ENCODE assay signal across 8 cellular contexts in genomic region chr6:142841915-142842314, GRCh38.
DNase-seq lines count a peak whose midpoint lies in the region; ATAC-seq and TF ChIP-seq lines count a peak whose summit lies in the region.
"Had no signal": no experiment of that assay in that cellular context is flagged by ENCODE, and none has a peak within 500 bp of the region (broad histone marks: within the 10 kb centered on the region; RNA-seq: fewer than 3 reads in every experiment).

No MANE protein-coding gene starts in this region.

- H2AFZ ChIP-seq in DND-41 (ENCODE audit: low read depth, low read length) (peak overlapping the region; percentile 55; the same call in 1 of the 2 replicates), mammary epithelial cell (ENCODE audit: low read depth, low read length) (no peak overlapping the region)

- H3K27me3 Mint-ChIP-seq in osteocyte (ENCODE audit: unreplicated experiment): no peaks in the 10 kb centered on the region

- CTCF ChIA-PET in mammary epithelial cell (lab: Charles Lee; ENCODE audit: low non-redundant PET): no interaction called here

- H3K79me2 ChIP-seq in DND-41 (ENCODE audit: insufficient read depth, low read length): no peaks in the 10 kb centered on the region
- peaks cover 71% of the 10 kb centered on the region for H3K79me2 ChIP-seq in mammary epithelial cell (ENCODE audit: insufficient read depth, low read length)

- H3K9me3 ChIP-seq in DND-41 (ENCODE audit: insufficient read depth, low read length, severe bottlenecking) (no peaks in the 10 kb centered on the region), MG63 (no peaks in the 10 kb centered on the region), mammary epithelial cell (replicated peaks; ENCODE audit: insufficient read depth, low read length) (no peaks in the 10 kb centered on the region)

- intact Hi-C loops in mammary epithelial cell (cut with micrococcal nuclease): no loop called here

- H3K27ac ChIP-seq in DND-41 (ENCODE audit: low read length): peak overlapping the region; percentile 71; the same call in 1 of the 2 replicates
- peak overlapping the region; percentile 74 for H3K27ac ChIP-seq in mammary epithelial cell (ENCODE audit: insufficient read depth, low read depth, low read length)
- H3K27ac ChIP-seq: HL-60 had no signal

- H3K9ac ChIP-seq in DND-41 (ENCODE audit: low read depth, low read length) (peak overlapping the region; percentile 36), mammary epithelial cell (ENCODE audit: insufficient read depth, low read length) (peak overlapping the region; percentile 64)

- H3K36me3 Mint-ChIP-seq in osteocyte (ENCODE audit: unreplicated experiment): peaks cover 3% of the 10 kb centered on the region

- no peaks in the 10 kb centered on the region for H3K36me3 ChIP-seq in DND-41 (ENCODE audit: insufficient read depth, low read length)
- H3K36me3 ChIP-seq in MG63: no peaks in the 10 kb centered on the region
- no peaks in the 10 kb centered on the region for H3K36me3 ChIP-seq in mammary epithelial cell (ENCODE audit: insufficient read depth, low read length)

- BruUV-seq in mammary epithelial cell (replicated peaks; lab: Mats Ljungman, UMichigan): no TSS peak

- no peaks in the 10 kb centered on the region for H4K20me1 ChIP-seq in DND-41 (ENCODE audit: insufficient read depth, low read length)
- H4K20me1 ChIP-seq in mammary epithelial cell (ENCODE audit: insufficient read depth, low read length): no peaks in the 10 kb centered on the region

- H3K4me2 ChIP-seq in DND-41 (ENCODE audit: insufficient read depth, low read length) (peak overlapping the region; percentile 66), mammary epithelial cell (ENCODE audit: insufficient read depth, low read depth, low read length) (peak overlapping the region; percentile 77)

- H3K4me3 Mint-ChIP-seq in osteocyte (ENCODE audit: unreplicated experiment): peak overlapping the region; percentile 15

- DNase-seq in DND-41 (no peak), MG63 (no peak), mammary epithelial cell (no peak), osteocyte (ENCODE audit: extremely low spot score, unreplicated experiment) (no peak), NCI-H2227 (lab: John Stamatoyannopoulos, UW; ENCODE audit: unreplicated experiment) (no peak)
- DNase-seq in NK-92 treated with Interleukin-12 subunit alpha and Interleukin-12 subunit beta, amount 100 ng/mL, for 24 hours (lab: John Stamatoyannopoulos, UW): no peak

- ATAC-seq in DND-41 (ENCODE audit: insufficient read depth, low read depth): no peak
- no peak for ATAC-seq in GM18858 (IDR thresholded peaks at IDR 0.05; ENCODE audit: unreplicated experiment)

- TF ChIP-seq CTCF in DND-41 (IDR thresholded peaks at IDR 0.05; ENCODE audit: borderline replicate concordance, extremely low read depth, low read length, poor library complexity, severe bottlenecking) (no peak), mammary epithelial cell (conservative IDR thresholded peaks at IDR 0.05 in 1 of 2, IDR thresholded peaks at IDR 0.05 in 1 of 2; ENCODE audit: extremely low read depth in 1 of 2, insufficient read depth in 1 of 2, low read depth in 1 of 2, low read length in 2 of 2) (no peak), osteocyte (IDR thresholded peaks at IDR 0.05) (no peak)

- H3K4me3 ChIP-seq in DND-41 (ENCODE audit: low read depth in 1 of 2, low read length in 2 of 2) (no peak overlapping the region), MG63 (peak overlapping the region; percentile 28), mammary epithelial cell (replicated peaks in 1 of 3; ENCODE audit: insufficient read depth in 1 of 3, low read depth in 2 of 3, low read length in 3 of 3) (peak overlapping the region in 2 of 3 experiments; percentile 8 to 25)

- WGBS in mammary epithelial cell (ENCODE audit: low coverage, missing lambda C conversion rate): 100% methylated on average over 1 of the region's 1 CpG

- H3K4me1 Mint-ChIP-seq in osteocyte (ENCODE audit: unreplicated experiment): peaks cover 65% of the 10 kb centered on the region

- dilution Hi-C loops in mammary epithelial cell (cut with HindIII; ENCODE audit: low sequenced_read_pairs): no loop called here

- H3K27me3 ChIP-seq in DND-41 (ENCODE audit: insufficient read depth, low read length, poor library complexity) (no peaks in the 10 kb centered on the region), MG63 (no peaks in the 10 kb centered on the region), mammary epithelial cell (ENCODE audit: insufficient read depth, low read length) (no peaks in the 10 kb centered on the region)

- in situ Hi-C loops in mammary epithelial cell (cut with MboI; ENCODE audit: low sequenced_read_pairs in 2 of 2): no loop called here

- H3K9me3 Mint-ChIP-seq in osteocyte (ENCODE audit: unreplicated experiment): no peaks in the 10 kb centered on the region

- H3K4me1 ChIP-seq in DND-41 (ENCODE audit: insufficient read depth, low read length): peaks cover 49% of the 10 kb centered on the region
- peaks cover 58% of the 10 kb centered on the region for H3K4me1 ChIP-seq in mammary epithelial cell (ENCODE audit: insufficient read depth, low read length)

- peak overlapping the region; percentile 90 for H3K27ac Mint-ChIP-seq in osteocyte (ENCODE audit: unreplicated experiment)

Comparison
In these comparisons a context has a peak if more than half of its experiments do, and no peak if none do; other contexts are left out.
1. H3K4me3 ChIP-seq: peak in MG63 (single experiment) and mammary epithelial cell (2 of 3); none in DND-41 (0 of 2).